Comparison of ENCODE assay signal across 8 cellular contexts in genomic region chr2:27085670-27086089, GRCh38. TPM values are rescaled to one million over a fixed set of nuclear protein-coding genes. Genes with fewer than 3 reads are reported as not detected.
DNase-seq lines count a peak whose midpoint lies in the region; ATAC-seq and TF ChIP-seq lines count a peak whose summit lies in the region.

No MANE protein-coding gene starts in this region.

- DNase-seq in CD14-positive monocyte (ENCODE audit: low spot score) (peak; percentile 64), HuH-7 (ENCODE audit: low spot score) (peak; percentile 80), WERI-Rb-1 (peak; percentile 88), endothelial cell (ENCODE audit: low spot score) (peak; percentile 51), memory B cell (ENCODE audit: low spot score in 2 of 2) (no peak), amniotic stem cell (lab: John Stamatoyannopoulos, UW) (no peak)
- DNase-seq in stimulated activated naive CD8-positive, alpha-beta T cell treated with anti-CD3 and anti-CD28 coated beads, Interleukin-15, Interleukin-2, amounts not matched to agents 100 U/mL and 50 U/mL, for 24 hours: peak; percentile 54

- H3K9me3 ChIP-seq in WERI-Rb-1 (ENCODE audit: severe bottlenecking): no peaks in the 10 kb centered on the region

- H3K4me3 Mint-ChIP-seq in CD14-positive monocyte (peak overlapping the region; percentile 85 to 86), endothelial cell (ENCODE audit: unreplicated experiment) (peak overlapping the region; percentile 57), memory B cell (peak overlapping the region; percentile 92)

- no peaks in the 10 kb centered on the region for H3K27me3 ChIP-seq in WERI-Rb-1 (ENCODE audit: insufficient read depth, low read depth, severe bottlenecking)

- no peaks in the 10 kb centered on the region for H3K36me3 Mint-ChIP-seq in CD14-positive monocyte
- no peaks in the 10 kb centered on the region for H3K36me3 Mint-ChIP-seq in endothelial cell (ENCODE audit: low read depth, unreplicated experiment)
- no peaks in the 10 kb centered on the region for H3K36me3 Mint-ChIP-seq in memory B cell

- no peaks in the 10 kb centered on the region for H3K36me3 ChIP-seq in WERI-Rb-1

- H3K4me1 Mint-ChIP-seq in CD14-positive monocyte (peaks cover 36% of the 10 kb centered on the region), endothelial cell (ENCODE audit: unreplicated experiment) (peaks cover 13% of the 10 kb centered on the region), memory B cell (peaks cover 11% of the 10 kb centered on the region)

- intact Hi-C loops in CD14-positive monocyte (cut with micrococcal nuclease): loop anchor here (5.0 kb wide), 2 partner anchors 33 to 127 kb away; partner anchors contain the start of genes AGBL5 (in 2 of the 2), ATRAID (in 1 of the 2) and SLC5A6 (in 1 of the 2)

- H3K4me3 ChIP-seq in WERI-Rb-1 (ENCODE audit: low read depth, low read length): peak overlapping the region; percentile 74

- ATAC-seq in GM19023 (IDR thresholded peaks at IDR 0.05; ENCODE audit: unreplicated experiment): peak; percentile 4
- no peak for ATAC-seq in memory B cell (ENCODE audit: low read depth)
- no peak for ATAC-seq in stimulated activated naive CD8-positive, alpha-beta T cell treated with anti-CD3 and anti-CD28 coated beads, Interleukin-15, Interleukin-2, amounts not matched to agents 100 U/mL and 50 U/mL, for 24 hours

- TF ChIP-seq CTCF in CD14-positive monocyte (IDR thresholded peaks at IDR 0.05) (no peak), WERI-Rb-1 (IDR thresholded peaks at IDR 0.05; ENCODE audit: low read depth, low read length) (peak; percentile 88), endothelial cell (IDR thresholded peaks at IDR 0.05; ENCODE audit: unreplicated experiment) (no peak)

- no peaks in the 10 kb centered on the region for H3K9me3 Mint-ChIP-seq in CD14-positive monocyte
- H3K9me3 Mint-ChIP-seq in endothelial cell (ENCODE audit: unreplicated experiment): no peaks in the 10 kb centered on the region
- no peaks in the 10 kb centered on the region for H3K9me3 Mint-ChIP-seq in memory B cell

- H3K27me3 Mint-ChIP-seq in CD14-positive monocyte (ENCODE audit: low read depth in 3 of 3) (peaks cover 0 to 7% (median 5%) of the 10 kb centered on the region in 3 donors), endothelial cell (ENCODE audit: unreplicated experiment) (peaks cover 8% of the 10 kb centered on the region), memory B cell (no peaks in the 10 kb centered on the region)

- H3K27ac ChIP-seq in WERI-Rb-1: peak overlapping the region; percentile 74

- H3K27ac Mint-ChIP-seq in CD14-positive monocyte (peak overlapping the region in 4 of 7 donors; percentile 48 to 76 (median 68)), endothelial cell (ENCODE audit: unreplicated experiment) (no peak overlapping the region), memory B cell (peak overlapping the region; percentile 75)

RNA-seq across cellular contexts. Expression of gene KHK, which starts 0.9 kb away (rescaled TPM):
- polyA plus RNA-seq in CD14-positive monocyte: 1 to 10 TPM; 6.6 to 7.3 TPM
- total RNA-seq in endothelial cell (ENCODE audit: unreplicated experiment): 1.4 TPM

RNA-seq across cellular contexts. Expression of gene EMILIN1, which starts 7.3 kb away (rescaled TPM):
- 1 to 10 TPM in 1 of 2 donors, under 1 TPM in 1; 0.44 to 1.0 TPM for polyA plus RNA-seq in CD14-positive monocyte
- total RNA-seq in endothelial cell (ENCODE audit: unreplicated experiment): 2.1 TPM

RNA-seq across cellular contexts. Expression of gene OST4, which starts 14.2 kb away (rescaled TPM):
- 100 to 1,000 TPM; 615 to 635 TPM for polyA plus RNA-seq in CD14-positive monocyte
- total RNA-seq in endothelial cell (ENCODE audit: unreplicated experiment): 379 TPM

RNA-seq across cellular contexts. Expression of gene CGREF1, which starts 33.2 kb away (rescaled TPM):
- polyA plus RNA-seq in CD14-positive monocyte: not detected
- not detected for total RNA-seq in endothelial cell (ENCODE audit: unreplicated experiment)

RNA-seq across cellular contexts. Expression of gene AGBL5, which starts 34.2 kb away (rescaled TPM):
- polyA plus RNA-seq in CD14-positive monocyte: 1 to 10 TPM; 4.4 to 4.8 TPM
- total RNA-seq in endothelial cell (ENCODE audit: unreplicated experiment): 32.5 TPM

Comparison
In these comparisons a context has a peak if more than half of its experiments do, and no peak if none do; other contexts are left out.
1. DNase-seq: peak in CD14-positive monocyte (single experiment), HuH-7 (single experiment), WERI-Rb-1 (single experiment), endothelial cell (single experiment) and stimulated activated naive CD8-positive, alpha-beta T cell treated with anti-CD3 and anti-CD28 coated beads, Interleukin-15, Interleukin-2, amounts not matched to agents 100 U/mL and 50 U/mL, for 24 hours (single experiment); none in memory B cell (0 of 2) and amniotic stem cell (single experiment).
2. Peak in every context shown above with its lines, with median percentiles within 50 percentile points of each other: H3K4me3 Mint-ChIP-seq.